ENCODE assay signal across 8 cellular contexts in the genomic region with DNA sequence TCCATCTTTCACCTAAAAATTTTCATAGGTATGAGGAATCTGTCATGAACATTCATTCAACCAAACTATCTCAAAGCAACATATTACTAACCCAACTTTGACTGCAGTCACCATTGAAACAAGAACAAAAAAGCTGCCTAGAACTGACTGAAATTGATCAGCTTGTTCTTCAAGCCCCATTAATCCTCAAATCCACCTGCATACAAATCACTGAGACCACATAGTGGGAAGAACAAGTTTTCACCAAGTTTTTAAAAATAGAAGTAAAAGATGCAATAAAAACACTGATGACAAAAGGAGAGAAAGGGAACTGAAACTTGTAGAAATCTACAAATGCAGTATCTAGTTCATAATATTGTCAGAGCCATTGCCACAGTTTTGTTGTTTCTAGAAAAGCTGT. TPM values are rescaled to one million over a fixed set of nuclear protein-coding genes. Genes with fewer than 3 reads are reported as not detected.
DNase-seq lines count a peak whose midpoint lies in the region; ATAC-seq and TF ChIP-seq lines count a peak whose summit lies in the region.

No MANE protein-coding gene starts in this region.

- TF ChIP-seq EP300 in sigmoid colon (IDR thresholded peaks at IDR 0.05) = no peak

- no peak for TF ChIP-seq CTCF in sigmoid colon (IDR thresholded peaks at IDR 0.05)

- H3K27me3 ChIP-seq in adipocyte (replicated peaks; ENCODE audit: control insufficient read depth, insufficient read depth, low read length) = no peaks in the 10 kb centered on the region
- no peaks in the 10 kb centered on the region for H3K27me3 ChIP-seq in sigmoid colon

- H3K36me3 ChIP-seq in adipocyte (ENCODE audit: control insufficient read depth, insufficient read depth, low read length, severe bottlenecking) = no peaks in the 10 kb centered on the region
- no peaks in the 10 kb centered on the region for H3K36me3 ChIP-seq in sigmoid colon

- intact Hi-C loops in sigmoid colon (cut with DNase I) = loop anchor here (10.0 kb wide), 1 partner anchor 297 kb away; a partner anchor contains a TSS

- peak overlapping the region; percentile 82 for H3K4me3 ChIP-seq in adipocyte (ENCODE audit: low read length)
- peak overlapping the region in 2 of 4 donors; percentile 28 to 35 for H3K4me3 ChIP-seq in sigmoid colon

- H3K27ac ChIP-seq in sigmoid colon = peak overlapping the region; percentile 85 to 90 (median 87)

- peaks cover 85% of the 10 kb centered on the region for H3K4me1 ChIP-seq in adipocyte (ENCODE audit: control insufficient read depth, insufficient read depth, low read length)
- peaks cover 0 to 99% (median 94%) of the 10 kb centered on the region in 4 donors for H3K4me1 ChIP-seq in sigmoid colon

- H3K9me3 ChIP-seq in adipocyte (ENCODE audit: control insufficient read depth, low read length) (no peaks in the 10 kb centered on the region), sigmoid colon (no peaks in the 10 kb centered on the region)

- no peak for DNase-seq in adipocyte (ENCODE audit: low read depth)
- no peak for DNase-seq in sigmoid colon
- DNase-seq in NCI-H2081 (lab: John Stamatoyannopoulos, UW) = no peak
- DNase-seq in GM19240 (ENCODE audit: insufficient read length, low spot score) = no peak
- DNase-seq in T-helper 1 cell = no peak

- no peak for TF ChIP-seq POLR2A in sigmoid colon (IDR thresholded peaks at IDR 0.05)

- peak overlapping the region; percentile 93 for H3K9ac ChIP-seq in adipocyte (ENCODE audit: low read length)

- ATAC-seq in GM18873 (IDR thresholded peaks at IDR 0.05; ENCODE audit: low FRiP score, unreplicated experiment) = peak; percentile 57
- ATAC-seq in HG02870 (IDR thresholded peaks at IDR 0.05; ENCODE audit: unreplicated experiment) = peak; percentile 74
- ATAC-seq in GM19467 (IDR thresholded peaks at IDR 0.05; ENCODE audit: unreplicated experiment) = no peak

RNA-seq across cellular contexts. Expression of a gene that starts 6.1 kb away (rescaled TPM):
- total RNA-seq in sigmoid colon = 10 to 100 TPM; 33.4 to 55.1 (median 47.2) TPM
- polyA plus RNA-seq in sigmoid colon = 10 to 100 TPM in 1 of 3 donors, 1 to 10 TPM in 2; 7.2 to 37.0 (median 8.6) TPM

RNA-seq across cellular contexts. Expression of a gene that starts 34.6 kb away (rescaled TPM):
- total RNA-seq in sigmoid colon = 10 to 100 TPM; 18.8 to 57.6 (median 25.8) TPM
- polyA plus RNA-seq in sigmoid colon = 100 to 1,000 TPM in 1 of 3 donors, 10 to 100 TPM in 2; 89.5 to 113 (median 94.9) TPM
